Comparison of ENCODE assay signal across 13 cellular contexts in genomic region chr22:23403152-23403719, GRCh38.
DNase-seq lines count a peak whose midpoint lies in the region; ATAC-seq and TF ChIP-seq lines count a peak whose summit lies in the region.
"Had no signal": no experiment of that assay in that cellular context is flagged by ENCODE, and none has a peak within 500 bp of the region (broad histone marks: within the 10 kb centered on the region; RNA-seq: fewer than 3 reads in every experiment).

No MANE protein-coding gene starts in this region.

- no peaks in the 10 kb centered on the region for H3K9me3 Mint-ChIP-seq in T-cell
- H3K9me3 Mint-ChIP-seq in CD4-positive, alpha-beta memory T cell = no peaks in the 10 kb centered on the region

- H3K9ac ChIP-seq in iPS-20b (ENCODE audit: low read depth, low read length) = peak overlapping the region; percentile 71; the same call in 1 of the 2 replicates

- H3K4me1 Mint-ChIP-seq in T-cell = no peaks in the 10 kb centered on the region
- H3K4me1 Mint-ChIP-seq in CD4-positive, alpha-beta memory T cell = no peaks in the 10 kb centered on the region

- no peaks in the 10 kb centered on the region for H3K36me3 Mint-ChIP-seq in T-cell
- no peaks in the 10 kb centered on the region for H3K36me3 Mint-ChIP-seq in CD4-positive, alpha-beta memory T cell

- H3K36me3 ChIP-seq in HEK293 (ENCODE audit: control insufficient read depth in 2 of 2, insufficient read depth in 1 of 2, low read length in 2 of 2) (no peaks in the 10 kb centered on the region), iPS-20b (ENCODE audit: insufficient read depth, low read depth, low read length) (no peaks in the 10 kb centered on the region), spleen (no peaks in the 10 kb centered on the region), brain microvascular endothelial cell (replicated peaks) (no peaks in the 10 kb centered on the region), body of pancreas (replicated peaks in 1 of 2; ENCODE audit: insufficient read depth in 1 of 2, low read depth in 2 of 2) (no peaks in the 10 kb centered on the region)
- H3K36me3 ChIP-seq in CD4-positive, alpha-beta memory T cell (ENCODE audit: insufficient read depth, low read length) = no peaks in the 10 kb centered on the region
- H3K36me3 ChIP-seq: ascending aorta, tibial nerve had no signal

- intact Hi-C loops in spleen (cut with DNase I; ENCODE audit: low total_unique reads) = loop anchor here (10.0 kb wide), 1 partner anchor 132 kb away; no protein-coding TSS in a partner anchor
- intact Hi-C loops in body of pancreas (cut with DNase I) = loop anchor here (10.0 kb wide), 1 partner anchor 132 kb away; no protein-coding TSS in a partner anchor
- intact Hi-C loops in CD4-positive, alpha-beta memory T cell (cut with micrococcal nuclease) = no loop called here

- 88 to 98% (median 91%) methylated on average over 10 to 11 of the region's 11 CpGs for WGBS in spleen, 5 donors
- 92 to 100% methylated on average over 1 to 11 of the region's 11 CpGs for WGBS in body of pancreas, 2 donors

- no peak for TF ChIP-seq CTCF in HEK293 (tag by site-specific recombination; IDR thresholded peaks at IDR 0.05)
- TF ChIP-seq CTCF in spleen (IDR thresholded peaks at IDR 0.05 in 8 of 11, conservative IDR thresholded peaks at IDR 0.05 in 3 of 11) = no peak
- no peak for TF ChIP-seq CTCF in brain microvascular endothelial cell (IDR thresholded peaks at IDR 0.05; ENCODE audit: low read depth, low read length, missing control alignments)
- TF ChIP-seq CTCF in body of pancreas (IDR thresholded peaks at IDR 0.05) = no peak

- DNase-seq in T-cell (no peak), spleen (peak; percentile 62), brain microvascular endothelial cell (no peak), body of pancreas (no peak)
- no peak for DNase-seq in CD4-positive, alpha-beta memory T cell
- DNase-seq: NCI-H1694 treated with DMSO at 0.1 percent for 48 hours had no signal

- H3K27ac ChIP-seq in HEK293 (ENCODE audit: extremely low read depth, low read depth, low read length) (peak overlapping the region; percentile 85), iPS-20b (ENCODE audit: low read length) (no peak overlapping the region), spleen (no peak overlapping the region), brain microvascular endothelial cell (no peak overlapping the region), body of pancreas (peak overlapping the region in 1 of 4 donors; percentile 34)
- H3K27ac ChIP-seq in CD4-positive, alpha-beta memory T cell (ENCODE audit: low read depth, low read length) = no peak overlapping the region
- H3K27ac ChIP-seq: ascending aorta, epithelial cell of prostate had no signal

- TF ChIP-seq POLR2A in spleen (IDR thresholded peaks at IDR 0.05) = no peak
- TF ChIP-seq POLR2A in body of pancreas (IDR thresholded peaks at IDR 0.05) = no peak

- H3K4me3 Mint-ChIP-seq in T-cell = peak overlapping the region in 2 of 3 donors; percentile 13 to 21
- peak overlapping the region in 2 of 8 donors; percentile 39 to 46 for H3K4me3 Mint-ChIP-seq in CD4-positive, alpha-beta memory T cell

- H3K9me3 ChIP-seq in HEK293 (ENCODE audit: control insufficient read depth, insufficient read depth, low read depth, low read length) (no peaks in the 10 kb centered on the region), iPS-20b (ENCODE audit: insufficient read depth, low read depth, low read length) (no peaks in the 10 kb centered on the region), spleen (no peaks in the 10 kb centered on the region), body of pancreas (no peaks in the 10 kb centered on the region)
- no peaks in the 10 kb centered on the region for H3K9me3 ChIP-seq in CD4-positive, alpha-beta memory T cell (ENCODE audit: control insufficient read depth in 1 of 2, low read length in 2 of 2)
- H3K9me3 ChIP-seq: ascending aorta, tibial nerve had no signal

- POLR2A ChIA-PET in HEK293 (lab: Yijun Ruan, JAX) (interaction anchor here (0.6 kb wide), 1 partner anchor 35 kb away, joined by 3 read pairs; no protein-coding TSS in a partner anchor), T-cell (lab: Charles Lee) (no interaction called here)
- POLR2A ChIA-PET in CD4-positive, alpha-beta memory T cell (lab: Charles Lee; ENCODE audit: partially characterized antibody) = no interaction called here

- H3K27me3 Mint-ChIP-seq in T-cell = peaks cover 3% of the 10 kb centered on the region in 2 donors
- no peaks in the 10 kb centered on the region for H3K27me3 Mint-ChIP-seq in CD4-positive, alpha-beta memory T cell

- H3K27me3 ChIP-seq in iPS-20b (ENCODE audit: insufficient read depth, low read length) (no peaks in the 10 kb centered on the region), spleen (replicated peaks in 1 of 7) (peaks cover 0 to 60% (median 0%) of the 10 kb centered on the region in 7 donors), brain microvascular endothelial cell (replicated peaks) (no peaks in the 10 kb centered on the region), body of pancreas (no peaks in the 10 kb centered on the region)
- no peaks in the 10 kb centered on the region for H3K27me3 ChIP-seq in CD4-positive, alpha-beta memory T cell (ENCODE audit: insufficient read depth, low read length)

- ATAC-seq in T-cell (replicated peaks in 1 of 4) (no peak), body of pancreas (no peak), GM18517 (IDR thresholded peaks at IDR 0.05; ENCODE audit: unreplicated experiment) (no peak)

- in situ Hi-C loops in brain microvascular endothelial cell (cut with HindIII; ENCODE audit: low pct_ligation_motif_present, low sequenced_read_pairs) = no loop called here

- no peak overlapping the region for H3K27ac Mint-ChIP-seq in T-cell
- no peak overlapping the region for H3K27ac Mint-ChIP-seq in CD4-positive, alpha-beta memory T cell

- H3K4me1 ChIP-seq in HEK293 (ENCODE audit: control insufficient read depth, insufficient read depth, low read length) (peaks cover 3% of the 10 kb centered on the region; the same call in 1 of the 2 replicates), iPS-20b (ENCODE audit: insufficient read depth, low read length) (no peaks in the 10 kb centered on the region), spleen (peaks cover 0 to 12% (median 2%) of the 10 kb centered on the region in 6 donors), body of pancreas (peaks cover 6% of the 10 kb centered on the region)
- H3K4me1 ChIP-seq in CD4-positive, alpha-beta memory T cell (ENCODE audit: insufficient read depth, low read length) = no peaks in the 10 kb centered on the region
- H3K4me1 ChIP-seq: ascending aorta had no signal

- CTCF ChIA-PET in HEK293 (lab: Yijun Ruan, JAX) (interaction anchor here (0.6 to 3.4 kb wide), 6 partner anchors 9 to 136 kb away, joined by 3 to 10 read pairs (median 6); no protein-coding TSS in a partner anchor), T-cell (lab: Charles Lee) (interaction anchor here in 1 of 2 donors (0.6 kb wide), 1 partner anchor 711 kb away, joined by 3 read pairs; no protein-coding TSS in a partner anchor)
- CTCF ChIA-PET in CD4-positive, alpha-beta memory T cell (lab: Charles Lee; ENCODE audit: partially characterized antibody) = no interaction called here

- peak overlapping the region; percentile 30; the same call in 1 of the 2 replicates for H3K4me3 ChIP-seq in HEK293 (ENCODE audit: low read depth, low read length)
- H3K4me3 ChIP-seq in iPS-20b (ENCODE audit: low read length) = peak overlapping the region; percentile 58; the same call in 1 of the 2 replicates
- H3K4me3 ChIP-seq in spleen = peak overlapping the region in 1 of 8 donors; percentile 67
- H3K4me3 ChIP-seq in brain microvascular endothelial cell (ENCODE audit: low read depth, low read length) = no peak overlapping the region
- H3K4me3 ChIP-seq in body of pancreas = no peak overlapping the region
- H3K4me3 ChIP-seq in CD4-positive, alpha-beta memory T cell (ENCODE audit: low read length in 2 of 2) = no peak overlapping the region
- H3K4me3 ChIP-seq: GM12878 had no signal

TF ChIP-seq in HEK293, 187 proteins besides CTCF, POLR2A, EP300 and RAD21 (continues in another document):
- TF ChIP-seq ZNF280C (tag by site-specific recombination; IDR thresholded peaks at IDR 0.05) = no peak
- TF ChIP-seq ZNF621 (tag by site-specific recombination; IDR thresholded peaks at IDR 0.05) = no peak
- no peak for TF ChIP-seq FEZF1 (tag by site-specific recombination; IDR thresholded peaks at IDR 0.05)
- TF ChIP-seq ZBTB10 (tag by site-specific recombination; IDR thresholded peaks at IDR 0.05) = no peak
- no peak for TF ChIP-seq ZNF48 (tag by site-specific recombination; IDR thresholded peaks at IDR 0.05)

Comparison
In these comparisons a context has a peak if more than half of its experiments do, and no peak if none do; other contexts are left out.
1. H3K4me3 ChIP-seq: peak in HEK293 (single experiment) and iPS-20b (single experiment); none in brain microvascular endothelial cell (single experiment), body of pancreas (0 of 2) and CD4-positive, alpha-beta memory T cell (0 of 2).